18 cellular contexts compared by ENCODE assay signal in genomic region chr10:27709304-27709703, GRCh38. TPM values are rescaled to one million over a fixed set of nuclear protein-coding genes. Genes with fewer than 3 reads are reported as not detected.
DNase-seq lines count a peak whose midpoint lies in the region; ATAC-seq and TF ChIP-seq lines count a peak whose summit lies in the region.
"Had no signal": no experiment of that assay in that cellular context is flagged by ENCODE, and none has a peak within 500 bp of the region (broad histone marks: within the 10 kb centered on the region; RNA-seq: fewer than 3 reads in every experiment).

No MANE protein-coding gene starts in this region.

- H3K27me3 ChIP-seq in PC-3 (ENCODE audit: low read length), result no peaks in the 10 kb centered on the region
- no peaks in the 10 kb centered on the region for H3K27me3 ChIP-seq in osteoblast (ENCODE audit: insufficient read depth, low read length)
- H3K27me3 ChIP-seq: BLaER1 had no signal

- intact Hi-C loops in PC-3 (cut with micrococcal nuclease), result no loop called here

- POLR2A ChIA-PET in PC-3 (lab: Charles Lee; ENCODE audit: unreplicated experiment), result no interaction called here

- H3K27ac ChIP-seq in PC-3 (ENCODE audit: low read length), result no peak overlapping the region
- H3K27ac ChIP-seq in osteoblast (ENCODE audit: low read depth, low read length), result no peak overlapping the region
- H3K27ac ChIP-seq: 22Rv1, BLaER1, C4-2B had no signal

- H4K20me1 ChIP-seq in PC-3 (ENCODE audit: low read length) (no peaks in the 10 kb centered on the region), osteoblast (ENCODE audit: insufficient read depth, low read length) (no peaks in the 10 kb centered on the region)
- H4K20me1 ChIP-seq: BLaER1 had no signal

- no TSS peak for BruUV-seq in PC-3 (replicated peaks; lab: Mats Ljungman, UMichigan)

- no peak for DNase-seq in HFFc6
- peak; percentile 81 for DNase-seq in PC-3
- DNase-seq in osteoblast (ENCODE audit: insufficient read length, low spot score, missing footprints), result no peak
- no peak for DNase-seq in stimulated activated CD4-positive, alpha-beta T cell treated with anti-CD3 and anti-CD28 coated beads, Interleukin-15, amount 100 ng/mL, for 24 hours
- DNase-seq: Caco-2; CD4-positive, CD25-positive, alpha-beta regulatory T cell; CD8-positive, alpha-beta T cell; DMS153; DND-41; GOT3 had no signal

- H3K4me1 ChIP-seq in PC-3 (ENCODE audit: insufficient read depth, low read length) (peaks cover 3% of the 10 kb centered on the region; the same call in 1 of the 2 replicates), osteoblast (ENCODE audit: insufficient read depth, low read length) (peaks cover 5% of the 10 kb centered on the region)
- H3K4me1 ChIP-seq: Caco-2 had no signal

- H3F3A ChIP-seq in PC-3 (ENCODE audit: low read length, unreplicated experiment), result no peaks in the 10 kb centered on the region

- H3K4me3 ChIP-seq in PC-3 (ENCODE audit: low read length) (no peak overlapping the region), osteoblast (ENCODE audit: insufficient read depth, low read length) (no peak overlapping the region)
- H3K4me3 ChIP-seq: BLaER1, HAP-1 had no signal

- H3K4me2 ChIP-seq in PC-3 (ENCODE audit: low read length) (0 out of 2 replicates have a peak overlapping the region, but pooled peaks have one; percentile 19), osteoblast (ENCODE audit: insufficient read depth, low read length) (no peak overlapping the region)
- H3K4me2 ChIP-seq: BLaER1 had no signal

- CTCF ChIA-PET in PC-3 (lab: Charles Lee), result no interaction called here

- no peak overlapping the region for H3K4me3 Mint-ChIP-seq in HFFc6
- H3K4me3 Mint-ChIP-seq: B cell; CD4-positive, CD25-positive, alpha-beta regulatory T cell; CD8-positive, alpha-beta T cell had no signal

- H3K36me3 ChIP-seq in PC-3 (ENCODE audit: low read depth, low read length) (no peaks in the 10 kb centered on the region), osteoblast (ENCODE audit: insufficient read depth, low read length) (no peaks in the 10 kb centered on the region)
- H3K36me3 ChIP-seq: BLaER1, HAP-1 had no signal

- H3K9ac ChIP-seq in PC-3 (ENCODE audit: low read length), result no peak overlapping the region
- H3K9ac ChIP-seq: BLaER1 had no signal

- H3K27me3 Mint-ChIP-seq in HFFc6 (ENCODE audit: insufficient read depth), result peaks cover 4% of the 10 kb centered on the region

- H2AFZ ChIP-seq in PC-3 (ENCODE audit: low read length), result no peak overlapping the region
- H2AFZ ChIP-seq in osteoblast (ENCODE audit: low read length), result peak overlapping the region; percentile 20

- TF ChIP-seq CTCF in HFFc6 (IDR thresholded peaks at IDR 0.05) (no peak), PC-3 (conservative IDR thresholded peaks at IDR 0.05; ENCODE audit: low read depth, low read length) (no peak), osteoblast (IDR thresholded peaks at IDR 0.05; ENCODE audit: extremely low read depth, low read depth, low read length) (no peak)

- H3K4me1 Mint-ChIP-seq in HFFc6 (ENCODE audit: low read depth), result peaks cover 59% of the 10 kb centered on the region
- H3K4me1 Mint-ChIP-seq: B cell; CD4-positive, CD25-positive, alpha-beta regulatory T cell had no signal

- H3K79me2 ChIP-seq in PC-3 (ENCODE audit: low read length) (no peaks in the 10 kb centered on the region), osteoblast (ENCODE audit: insufficient read depth, low read length) (no peaks in the 10 kb centered on the region)

- peaks cover 47% of the 10 kb centered on the region for H3K36me3 Mint-ChIP-seq in HFFc6 (ENCODE audit: low read depth)
- H3K36me3 Mint-ChIP-seq: CD4-positive, CD25-positive, alpha-beta regulatory T cell; CD8-positive, alpha-beta T cell had no signal

- H3K9me2 ChIP-seq in PC-3 (replicated peaks; ENCODE audit: low read length), result no peaks in the 10 kb centered on the region

- H3K27ac Mint-ChIP-seq in HFFc6, result peak overlapping the region; percentile 52
- H3K27ac Mint-ChIP-seq: B cell; CD4-positive, CD25-positive, alpha-beta regulatory T cell; CD8-positive, alpha-beta T cell had no signal

- H3K9me3 ChIP-seq in PC-3 (ENCODE audit: low read length) (no peaks in the 10 kb centered on the region), osteoblast (ENCODE audit: low read depth, low read length) (no peaks in the 10 kb centered on the region)
- H3K9me3 ChIP-seq: BLaER1, Caco-2, HAP-1 had no signal

- ATAC-seq in PC-3, result peak; percentile 43
- ATAC-seq in esophagus mucosa, result peak; percentile 90
- ATAC-seq in HG03108 (IDR thresholded peaks at IDR 0.05; ENCODE audit: unreplicated experiment), result no peak
- no peak for ATAC-seq in HG03159 (IDR thresholded peaks at IDR 0.05; ENCODE audit: unreplicated experiment)
- ATAC-seq: CD8-positive, alpha-beta T cell had no signal

- no peaks in the 10 kb centered on the region for H3K9me3 Mint-ChIP-seq in HFFc6
- H3K9me3 Mint-ChIP-seq: CD8-positive, alpha-beta T cell had no signal

RNA-seq across cellular contexts. Expression of gene MKX, which starts 36.3 kb away (rescaled TPM):
- total RNA-seq in HFFc6 (2021; fragmentation: NEBNext Ultra II Directional; extraction: Animal tissue kit (Norgen Biotek cat#: 25700)), result 10 to 100 TPM; 36.6 to 99.7 (median 40.6) TPM
- 2.6 and 3.5 TPM in 2 replicates for total RNA-seq in PC-3 (2014; rRNA removed)
- 1.4 TPM for total RNA-seq in esophagus mucosa
- total RNA-seq in osteoblast, result 6.5 and 15.3 TPM in 2 replicates
- total RNA-seq: B cell; CD4-positive, CD25-positive, alpha-beta regulatory T cell; CD8-positive, alpha-beta T cell had no signal

Comparison
In these comparisons a context has a peak if more than half of its experiments do, and no peak if none do; other contexts are left out.
1. ATAC-seq: peak in PC-3 (single experiment) and esophagus mucosa (single experiment); none in HG03108 (single experiment) and HG03159 (single experiment).